8 cellular contexts compared by ENCODE assay signal in genomic region chr12:116737774-116738657, GRCh38. TPM values are rescaled to one million over a fixed set of nuclear protein-coding genes. Genes with fewer than 3 reads are reported as not detected.
DNase-seq lines count a peak whose midpoint lies in the region; ATAC-seq, FAIRE-seq and TF ChIP-seq lines count a peak whose summit lies in the region.

RNFT2 (plus strand) TSS chr12:116738315; CDS start chr12:116740498, 2,183 bp downstream.
SPRING1 (minus strand) TSS chr12:116738069; CDS start chr12:116737900, 169 bp downstream.

- H3K9ac ChIP-seq in kidney (ENCODE audit: low read length in 2 of 2): peak within 1 kb of the TSS; percentile 63 to 94

- DNase-seq in AG20443 (ENCODE audit: low spot score) (peak; percentile 100), NCI-H446 (lab: John Stamatoyannopoulos, UW) (peak; percentile 97 to 99), cerebellum (ENCODE audit: low spot score) (peak; percentile 100), kidney (peak; percentile 100)
- peak; percentile 98 for DNase-seq in activated CD4-positive, CD25-positive, alpha-beta regulatory T cell treated with anti-CD3 and anti-CD28 coated beads, Interleukin-2, amount 50 U/mL, for 72 hours
- peak; percentile 99 for DNase-seq in stimulated activated CD4-positive, alpha-beta T cell treated with anti-CD3 and anti-CD28 coated beads, Interleukin-15, amount 100 ng/mL, for 24 hours

- peaks cover 3 to 9% of the 10 kb centered on the region in 2 donors for H3K4me1 ChIP-seq in kidney (ENCODE audit: control insufficient read depth in 1 of 2, insufficient read depth in 1 of 2, low read depth in 1 of 2, low read length in 2 of 2)

- intact Hi-C loops in kidney (cut with DNase I): no loop called here

- H3K36me3 ChIP-seq in kidney (ENCODE audit: control insufficient read depth in 1 of 2, insufficient read depth in 2 of 2, low read length in 2 of 2): peaks cover 8% of the 10 kb centered on the region in 2 donors

- peak within 1 kb of the TSS; percentile 33 to 34 for H3K27ac ChIP-seq in kidney (ENCODE audit: low read depth in 2 of 2, low read length in 2 of 2)

- no peak for TF ChIP-seq CTCF in kidney (IDR thresholded peaks at IDR 0.05; ENCODE audit: borderline replicate concordance, extremely low read depth, insufficient read depth)

- peak; percentile 93 for ATAC-seq in GM19025 (IDR thresholded peaks at IDR 0.05; ENCODE audit: low read depth, unreplicated experiment)
- ATAC-seq in HG03342 (IDR thresholded peaks at IDR 0.05; ENCODE audit: unreplicated experiment): peak; percentile 95

- peak; percentile 94 for FAIRE-seq in kidney (lab: Jason Lieb, UNC)

- H3K9me3 ChIP-seq in kidney (ENCODE audit: control insufficient read depth in 1 of 2, low read length in 2 of 2): no peaks in the 10 kb centered on the region

- peak within 1 kb of the TSS; percentile 97 to 98 for H3K4me3 ChIP-seq in kidney (ENCODE audit: low read length in 2 of 2)

RNA-seq across cellular contexts. Expression of gene RNFT2, which starts in this region (rescaled TPM):
- 42.1 TPM for total RNA-seq in cerebellum
- 6.8 TPM for total RNA-seq in kidney
- 4.3 TPM for polyA plus RNA-seq in kidney (ENCODE audit: insufficient read depth, low read depth, low replicate concordance)

RNA-seq across cellular contexts. Expression of gene SPRING1, which starts in this region (rescaled TPM):
- total RNA-seq in cerebellum: 26.4 TPM
- total RNA-seq in kidney: 49.4 TPM
- polyA plus RNA-seq in kidney (ENCODE audit: insufficient read depth, low read depth, low replicate concordance): 45.3 TPM

Comparison
In these comparisons a context has a peak if more than half of its experiments do, and no peak if none do; other contexts are left out.
1. Peak in every context shown above with its lines: DNase-seq, ATAC-seq, H3K4me3 ChIP-seq and H3K27ac ChIP-seq.